Comparison of ENCODE assay signal across 27 cellular contexts in genomic region chr21:36199021-36199420, GRCh38.
"Had no signal": no experiment of that assay in that cellular context is flagged by ENCODE, and none has a peak within 500 bp of the region (broad histone marks: within the 10 kb centered on the region; RNA-seq: fewer than 3 reads in every experiment).

No MANE protein-coding gene starts in this region.

- DNase-seq: activated CD4-positive, alpha-beta memory T cell treated with anti-CD3 and anti-CD28 coated beads, Interleukin-2, amount 10 ng/mL, durations not matched to agents 7 days and 5 days; activated CD4-positive, alpha-beta T cell treated with anti-CD3 and anti-CD28 coated beads for 1 hour; activated CD4-positive, alpha-beta T cell treated with anti-CD3 and anti-CD28 coated beads, Interleukin-2, amount 10 ng/mL, durations not matched to agents 7 days and 5 days; activated CD8-positive, alpha-beta memory T cell treated with anti-CD3 and anti-CD28 coated beads, Interleukin-2, amount 50 U/mL, for 48 hours; activated gamma-delta T cell; activated naive CD4-positive, alpha-beta T cell treated with anti-CD3 and anti-CD28 coated beads, Interleukin-2, amount 10 ng/mL, durations not matched to agents 7 days and 5 days; activated naive CD8-positive, alpha-beta T cell treated with anti-CD3 and anti-CD28 coated beads, Interleukin-2, amount 10 ng/mL, durations not matched to agents 7 days and 5 days; activated T-cell treated with anti-CD3 and anti-CD28 coated beads, Interleukin-2, amount 50 U/mL, for 24 hours; cerebellar nuclear complex; colonic mucosa; dorsolateral prefrontal cortex; effector memory CD8-positive, alpha-beta T cell; erythroblast; kidney glomerular epithelial cell; left lung; lower lobe of right lung; mesenchymal stem cell; right lobe of liver; stimulated activated CD4-positive, alpha-beta T cell treated with anti-CD3 and anti-CD28 coated beads, Interleukin-4, amount 100 ng/mL, for 1 hour; stimulated activated naive CD8-positive, alpha-beta T cell treated with anti-CD3 and anti-CD28 coated beads, Interleukin-15, amount 100 ng/mL, for 72 hours; substantia nigra; T-helper 2 cell had no signal

- H3K4me1 ChIP-seq: ascending aorta, colonic mucosa, lower lobe of right lung had no signal

- H3K36me3 ChIP-seq: cardiac muscle cell, colonic mucosa, lower lobe of right lung, right lobe of liver had no signal

- H3K27ac ChIP-seq: ascending aorta, cardiac muscle cell, colonic mucosa, dorsolateral prefrontal cortex, left lung, lower lobe of right lung had no signal

- H3K9me3 ChIP-seq: ascending aorta, colonic mucosa, left lung, lower lobe of right lung, right lobe of liver had no signal

- H3K4me3 ChIP-seq: ascending aorta, cardiac muscle cell, colonic mucosa, dorsolateral prefrontal cortex, left lung, lower lobe of right lung, right lobe of liver had no signal

- ATAC-seq: effector memory CD8-positive, alpha-beta T cell; left lung; lower lobe of right lung; natural killer cell treated with Interleukin-12 subunit alpha and Interleukin-12 subunit beta and Interleukin-15 and Interleukin-18, amount 100 ng/mL, for 72 hours; right lobe of liver; stimulated activated effector memory CD8-positive, alpha-beta T cell treated with anti-CD3 and anti-CD28 coated beads, Interleukin-12 subunit alpha, Interleukin-12 subunit beta, amount 100 ng/mL, for 72 hours; stimulated activated naive CD8-positive, alpha-beta T cell treated with anti-CD3 and anti-CD28 coated beads, Interleukin-15, amount 100 ng/mL, for 72 hours; WTC11 had no signal

- H3K27me3 ChIP-seq: ascending aorta, colonic mucosa, dorsolateral prefrontal cortex, left lung, right lobe of liver had no signal
